In genomic region chr22:50607366-50608020, GRCh38 we compare ENCODE assay signal across 37 cellular contexts. TPM values are rescaled to one million over a fixed set of nuclear protein-coding genes. Genes with fewer than 3 reads are reported as not detected.
"Had no signal": no experiment of that assay in that cellular context is flagged by ENCODE, and none has a peak within 500 bp of the region (broad histone marks: within the 10 kb centered on the region; RNA-seq: fewer than 3 reads in every experiment).

No MANE protein-coding gene starts in this region.

- H3K36me3 Mint-ChIP-seq: activated CD4-positive, alpha-beta memory T cell treated with anti-CD3 and anti-CD28 coated beads for 36 hours; activated naive CD8-positive, alpha-beta T cell treated with anti-CD3 and anti-CD28 coated beads for 36 hours; immature natural killer cell; mesothelial cell of epicardium; naive B cell; T-cell had no signal

- H3K27ac ChIP-seq: adrenal gland, body of pancreas, cardiac muscle cell, gastroesophageal sphincter, neutrophil, ovary, prostate gland, skin epidermis, thoracic aorta had no signal

- H3K4me3 ChIP-seq: adrenal gland, body of pancreas, cardiac muscle cell, gastroesophageal sphincter, ovary, prostate gland, skin epidermis, thoracic aorta had no signal

- H3K9me3 Mint-ChIP-seq: activated CD4-positive, alpha-beta memory T cell treated with anti-CD3 and anti-CD28 coated beads for 36 hours; activated CD4-positive, alpha-beta T cell treated with anti-CD3 and anti-CD28 coated beads, Interleukin-2, amount 10 ng/mL, durations not matched to agents 24 days and 14 days; activated naive CD8-positive, alpha-beta T cell treated with anti-CD3 and anti-CD28 coated beads for 36 hours; activated T-cell treated with anti-CD3 and anti-CD28 coated beads, Interleukin-2, amount 50 U/mL, for 4 hours; activated T-helper 17 cell treated with anti-CD3 and anti-CD28 coated beads, Interleukin-2, amount 50 U/mL, for 72 hours; effector memory CD8-positive, alpha-beta T cell; immature natural killer cell; mesothelial cell of epicardium; naive B cell; stimulated activated naive CD8-positive, alpha-beta T cell treated with anti-CD3 and anti-CD28 coated beads, Interleukin-15, Interleukin-2, amounts not matched to agents 100 ng/mL and 50 ng/mL, for 24 hours; T-cell; T-helper 2 cell treated with Interferon-gamma antibody and Interleukin-4, amounts not matched to agents 5 μg/mL and 100 μg/mL, for 36 hours had no signal

- H3K27ac Mint-ChIP-seq: activated CD4-positive, alpha-beta memory T cell treated with anti-CD3 and anti-CD28 coated beads for 36 hours; activated CD4-positive, alpha-beta T cell treated with anti-CD3 and anti-CD28 coated beads, Interleukin-2, amount 10 ng/mL, durations not matched to agents 24 days and 14 days; activated naive CD8-positive, alpha-beta T cell treated with anti-CD3 and anti-CD28 coated beads for 36 hours; activated T-helper 17 cell treated with anti-CD3 and anti-CD28 coated beads, Interleukin-2, amount 50 U/mL, for 72 hours; effector memory CD8-positive, alpha-beta T cell; immature natural killer cell; mesothelial cell of epicardium; stimulated activated naive CD8-positive, alpha-beta T cell treated with anti-CD3 and anti-CD28 coated beads, Interleukin-15, Interleukin-2, amounts not matched to agents 100 ng/mL and 50 ng/mL, for 24 hours; T-cell; T-helper 2 cell treated with Interferon-gamma antibody and Interleukin-4, amounts not matched to agents 5 μg/mL and 100 μg/mL, for 36 hours had no signal

- ATAC-seq: activated T-cell treated with anti-CD3 and anti-CD28 coated beads, Interleukin-2, amount 50 U/mL, for 4 hours; activated T-helper 17 cell treated with anti-CD3 and anti-CD28 coated beads, Interleukin-2, amount 50 U/mL, for 72 hours; body of pancreas; effector memory CD8-positive, alpha-beta T cell; gastroesophageal sphincter; sciatic nerve; T-cell had no signal

- H3K36me3 ChIP-seq: cardiac muscle cell, neutrophil, ovary, prostate gland, thoracic aorta had no signal

- H3K4me3 Mint-ChIP-seq: activated CD4-positive, alpha-beta memory T cell treated with anti-CD3 and anti-CD28 coated beads for 36 hours; activated CD4-positive, alpha-beta T cell treated with anti-CD3 and anti-CD28 coated beads, Interleukin-2, amount 10 ng/mL, durations not matched to agents 24 days and 14 days; activated naive CD8-positive, alpha-beta T cell treated with anti-CD3 and anti-CD28 coated beads for 36 hours; activated T-cell treated with anti-CD3 and anti-CD28 coated beads, Interleukin-2, amount 50 U/mL, for 4 hours; activated T-helper 17 cell treated with anti-CD3 and anti-CD28 coated beads, Interleukin-2, amount 50 U/mL, for 72 hours; effector memory CD8-positive, alpha-beta T cell; immature natural killer cell; mesothelial cell of epicardium; naive B cell; stimulated activated naive CD8-positive, alpha-beta T cell treated with anti-CD3 and anti-CD28 coated beads, Interleukin-15, Interleukin-2, amounts not matched to agents 100 ng/mL and 50 ng/mL, for 24 hours; T-cell; T-helper 2 cell treated with Interferon-gamma antibody and Interleukin-4, amounts not matched to agents 5 μg/mL and 100 μg/mL, for 36 hours had no signal

- H3K4me1 ChIP-seq: adrenal gland, body of pancreas, prostate gland had no signal

- DNase-seq: activated CD4-positive, alpha-beta memory T cell treated with anti-CD3 and anti-CD28 coated beads for 36 hours; activated CD4-positive, alpha-beta T cell treated with anti-CD3 and anti-CD28 coated beads, Interleukin-2, amount 10 ng/mL, durations not matched to agents 24 days and 14 days; activated CD4-positive, CD25-positive, alpha-beta regulatory T cell; activated naive CD4-positive, alpha-beta T cell; activated naive CD8-positive, alpha-beta T cell treated with anti-CD3 and anti-CD28 coated beads for 36 hours; activated T-cell treated with anti-CD3 and anti-CD28 coated beads, Interleukin-2, amount 50 U/mL, for 4 hours; adrenal gland; body of pancreas; cortex of kidney; effector memory CD8-positive, alpha-beta T cell; hypothalamus; immature natural killer cell; naive B cell; ovary; retina; stimulated activated CD4-positive, alpha-beta T cell treated with anti-CD3 and anti-CD28 coated beads, Interleukin-12 subunit alpha, Interleukin-12 subunit beta, amount 100 ng/mL, for 4 hours; stimulated activated CD4-positive, alpha-beta T cell treated with anti-CD3 and anti-CD28 coated beads, Interleukin-4, amount 100 ng/mL, for 1 hour; T-cell; trophoblast cell had no signal

- H3K4me1 Mint-ChIP-seq: activated T-helper 17 cell treated with anti-CD3 and anti-CD28 coated beads, Interleukin-2, amount 50 U/mL, for 72 hours; mesothelial cell of epicardium had no signal

- FAIRE-seq: endothelial cell of umbilical vein, urothelium cell line had no signal

- H3K27me3 ChIP-seq: body of pancreas, ovary had no signal

RNA-seq across cellular contexts. Expression of gene MAPK8IP2, which starts 6.9 kb away (rescaled TPM):
- polyA plus RNA-seq: immature natural killer cell had no signal

RNA-seq across cellular contexts. Expression of gene SYCE3, which starts 44.8 kb away (rescaled TPM):
- total RNA-seq: activated CD4-positive, alpha-beta T cell treated with anti-CD3 and anti-CD28 coated beads, Interleukin-2, amount 10 ng/mL, durations not matched to agents 24 days and 14 days; activated T-cell treated with anti-CD3 and anti-CD28 coated beads, Interleukin-2, amount 50 U/mL, for 4 hours; aorta; body of pancreas; cardiac muscle cell; cerebellum; endothelial cell of umbilical vein; fibroblast of villous mesenchyme; gastroesophageal sphincter; lower leg skin; ovary; sciatic nerve; T-cell; thoracic aorta had no signal
- polyA plus RNA-seq: cardiac muscle cell, endothelial cell of umbilical vein, fibroblast of lung, immature natural killer cell, ovary had no signal
